Comparison of ENCODE assay signal across 10 cellular contexts in genomic region chr11:68311155-68312116, GRCh38. TPM values are rescaled to one million over a fixed set of nuclear protein-coding genes. Genes with fewer than 3 reads are reported as not detected.
DNase-seq lines count a peak whose midpoint lies in the region; ATAC-seq and TF ChIP-seq lines count a peak whose summit lies in the region.
"Had no signal": no experiment of that assay in that cellular context is flagged by ENCODE, and none has a peak within 500 bp of the region (broad histone marks: within the 10 kb centered on the region; RNA-seq: fewer than 3 reads in every experiment).

No MANE protein-coding gene starts in this region.

- DNase-seq in Right ventricle myocardium inferior (ENCODE audit: missing footprints): peak; percentile 62
- no peak for DNase-seq in Right ventricle myocardium superior
- no peak for DNase-seq in lung (ENCODE audit: low spot score)
- no peak for DNase-seq in upper lobe of left lung
- no peak for DNase-seq in substantia nigra (lab: John Stamatoyannopoulos, UW)
- no peak for DNase-seq in middle frontal gyrus (ENCODE audit: extremely low spot score, low spot score)
- DNase-seq: activated CD8-positive, alpha-beta memory T cell treated with anti-CD3 and anti-CD28 coated beads, Interleukin-2, amount 50 U/mL, for 4 hours; NCI-H2171 had no signal

- no peaks in the 10 kb centered on the region for H3K9me3 ChIP-seq in lung (ENCODE audit: control insufficient read depth in 2 of 2, insufficient read depth in 1 of 2, low read length in 1 of 2)
- H3K9me3 ChIP-seq in upper lobe of left lung: no peaks in the 10 kb centered on the region

- TF ChIP-seq POLR2A in upper lobe of left lung (IDR thresholded peaks at IDR 0.05): no peak

- peak overlapping the region; percentile 22 for H3K4me3 Mint-ChIP-seq in activated T-helper 17 cell treated with anti-CD3 and anti-CD28 coated beads, Interleukin-2, amount 50 U/mL, for 72 hours

- H3K36me3 ChIP-seq in lung (ENCODE audit: control insufficient read depth in 2 of 2, insufficient read depth in 2 of 2, low read length in 2 of 2) (no peaks in the 10 kb centered on the region), upper lobe of left lung (no peaks in the 10 kb centered on the region)

- no peaks in the 10 kb centered on the region for H3K36me3 Mint-ChIP-seq in activated T-helper 17 cell treated with anti-CD3 and anti-CD28 coated beads, Interleukin-2, amount 50 U/mL, for 72 hours (ENCODE audit: low read depth)

- peak overlapping the region; percentile 66 to 68 for H3K27ac ChIP-seq in lung (ENCODE audit: low read depth in 1 of 2, low read length in 1 of 2)
- peak overlapping the region; percentile 58 to 78 (median 66) for H3K27ac ChIP-seq in upper lobe of left lung
- H3K27ac ChIP-seq in substantia nigra (ENCODE audit: low read depth, low read length, poor library complexity, severe bottlenecking): no peak overlapping the region

- no peak for TF ChIP-seq EP300 in upper lobe of left lung (IDR thresholded peaks at IDR 0.05)

- no peaks in the 10 kb centered on the region for H3K27me3 Mint-ChIP-seq in activated T-helper 17 cell treated with anti-CD3 and anti-CD28 coated beads, Interleukin-2, amount 50 U/mL, for 72 hours

- no peaks in the 10 kb centered on the region for H3K9me3 Mint-ChIP-seq in activated T-helper 17 cell treated with anti-CD3 and anti-CD28 coated beads, Interleukin-2, amount 50 U/mL, for 72 hours

- no peak for ATAC-seq in Right ventricle myocardium inferior
- no peak for ATAC-seq in Right ventricle myocardium superior (ENCODE audit: poor library complexity)
- no peak for ATAC-seq in activated T-helper 17 cell treated with anti-CD3 and anti-CD28 coated beads, Interleukin-2, amount 50 U/mL, for 72 hours (replicated peaks)
- no peak for ATAC-seq in lung (ENCODE audit: insufficient read depth, low FRiP score)
- ATAC-seq in upper lobe of left lung (ENCODE audit: low FRiP score in 2 of 2): no peak
- no peak for ATAC-seq in GM18519 (IDR thresholded peaks at IDR 0.05; ENCODE audit: low FRiP score, unreplicated experiment)

- intact Hi-C loops in Right ventricle myocardium inferior (cut with DNase I) (loop anchor here (5.0 kb wide), 1 partner anchor 41 kb away; no protein-coding TSS in a partner anchor), Right ventricle myocardium superior (cut with DNase I) (loop anchor here (2.0 kb wide), 1 partner anchor 63 kb away; no protein-coding TSS in a partner anchor)

- no peaks in the 10 kb centered on the region for H3K4me1 Mint-ChIP-seq in activated T-helper 17 cell treated with anti-CD3 and anti-CD28 coated beads, Interleukin-2, amount 50 U/mL, for 72 hours

- 60 to 71% methylated on average over 25 of the region's 25 CpGs for WGBS in lung, 2 donors
- 66 to 75% methylated on average over 25 of the region's 25 CpGs for WGBS in upper lobe of left lung, 2 donors

- no peak overlapping the region for H3K4me3 ChIP-seq in lung
- peak overlapping the region in 3 of 4 donors; percentile 65 to 73 (median 66) for H3K4me3 ChIP-seq in upper lobe of left lung

- no peaks in the 10 kb centered on the region for H3K27me3 ChIP-seq in lung (ENCODE audit: control insufficient read depth, insufficient read depth)
- H3K27me3 ChIP-seq in upper lobe of left lung: peaks cover 0 to 5% (median 0%) of the 10 kb centered on the region in 4 donors

- H3K4me1 ChIP-seq in lung (ENCODE audit: control insufficient read depth in 2 of 2, insufficient read depth in 2 of 2, low read length in 2 of 2): peaks cover 5 to 13% of the 10 kb centered on the region in 2 donors
- H3K4me1 ChIP-seq in upper lobe of left lung: peaks cover 23 to 42% (median 32%) of the 10 kb centered on the region in 4 donors

- no peak overlapping the region for H3K27ac Mint-ChIP-seq in activated T-helper 17 cell treated with anti-CD3 and anti-CD28 coated beads, Interleukin-2, amount 50 U/mL, for 72 hours

- no peak for TF ChIP-seq CTCF in lung (IDR thresholded peaks at IDR 0.05; ENCODE audit: control extremely low read depth, extremely low read depth)
- TF ChIP-seq CTCF in upper lobe of left lung (IDR thresholded peaks at IDR 0.05): no peak

RNA-seq across cellular contexts. Expression of gene LRP5, which starts 1.0 kb away (rescaled TPM):
- total RNA-seq in Right ventricle myocardium inferior (61.6 TPM), Right ventricle myocardium superior (49.8 TPM), lung (10 to 100 TPM; 59.3 to 67.1 TPM), upper lobe of left lung (10 to 100 TPM; 51.5 to 79.4 (median 67.6) TPM)
- total RNA-seq in activated T-helper 17 cell treated with anti-CD3 and anti-CD28 coated beads, Interleukin-2, amount 50 U/mL, for 72 hours: 1 to 10 TPM; 4.6 to 6.0 TPM
- 10 to 100 TPM; 33.7 to 76.4 TPM for polyA plus RNA-seq in lung

RNA-seq across cellular contexts. Expression of gene C11orf24, which starts 39.7 kb away (rescaled TPM):
- total RNA-seq in Right ventricle myocardium inferior (29.4 TPM), Right ventricle myocardium superior (21.8 TPM), lung (10 to 100 TPM in 1 of 2 donors, 1 to 10 TPM in 1; 9.8 to 50.0 TPM), upper lobe of left lung (10 to 100 TPM; 13.9 to 37.5 (median 24.0) TPM)
- total RNA-seq in activated T-helper 17 cell treated with anti-CD3 and anti-CD28 coated beads, Interleukin-2, amount 50 U/mL, for 72 hours: 10 to 100 TPM; 26.6 to 38.7 TPM
- polyA plus RNA-seq in lung: 10 to 100 TPM; 25.4 to 33.9 TPM
